In genomic region chr7:87370660-87371180, GRCh38 we compare ENCODE assay signal across 16 cellular contexts. TPM values are rescaled to one million over a fixed set of nuclear protein-coding genes. Genes with fewer than 3 reads are reported as not detected.
A peak's percentile ranks its signal among the peaks of the same experiment; 100 is the strongest.
DNase-seq lines count a peak whose midpoint lies in the region; ATAC-seq and TF ChIP-seq lines count a peak whose summit lies in the region.
"Had no signal": no experiment of that assay in that cellular context is flagged by ENCODE, and none has a peak within 500 bp of the region (broad histone marks: within the 10 kb centered on the region; RNA-seq: fewer than 3 reads in every experiment).

No MANE protein-coding gene starts in this region.

- WGBS in mammary epithelial cell (ENCODE audit: low coverage, missing lambda C conversion rate): 100% methylated on average over 1 of the region's 1 CpG

- intact Hi-C loops in mammary epithelial cell (cut with micrococcal nuclease): no loop called here

- H3K9me3 ChIP-seq in mammary epithelial cell (replicated peaks; ENCODE audit: insufficient read depth, low read length): no peaks in the 10 kb centered on the region
- H3K9me3 ChIP-seq: SJCRH30, thyroid gland had no signal

- peaks cover 2% of the 10 kb centered on the region for H3K36me3 ChIP-seq in mammary epithelial cell (ENCODE audit: insufficient read depth, low read length)
- H3K36me3 ChIP-seq: SJCRH30 had no signal

- H3K36me3 Mint-ChIP-seq in endothelial cell (ENCODE audit: low read depth, unreplicated experiment): no peaks in the 10 kb centered on the region
- H3K36me3 Mint-ChIP-seq in activated CD4-positive, alpha-beta memory T cell treated with anti-CD3 and anti-CD28 coated beads, Interleukin-2, amount 10 ng/mL, durations not matched to agents 7 days and 5 days (ENCODE audit: low read depth): peaks cover 15% of the 10 kb centered on the region

- H3K79me2 ChIP-seq in mammary epithelial cell (ENCODE audit: insufficient read depth, low read length): no peaks in the 10 kb centered on the region

- no peaks in the 10 kb centered on the region for H3K9me3 Mint-ChIP-seq in endothelial cell (ENCODE audit: unreplicated experiment)
- no peaks in the 10 kb centered on the region for H3K9me3 Mint-ChIP-seq in activated CD4-positive, alpha-beta memory T cell treated with anti-CD3 and anti-CD28 coated beads, Interleukin-2, amount 10 ng/mL, durations not matched to agents 7 days and 5 days
- H3K9me3 Mint-ChIP-seq: activated B cell treated with CpG ODN at 0.5 μM for 24 hours had no signal

- H3K4me1 ChIP-seq in mammary epithelial cell (ENCODE audit: insufficient read depth, low read length): no peaks in the 10 kb centered on the region
- H3K4me1 ChIP-seq: SJCRH30, thyroid gland had no signal

- H3K4me1 Mint-ChIP-seq in endothelial cell (ENCODE audit: unreplicated experiment): no peaks in the 10 kb centered on the region
- peaks cover 11% of the 10 kb centered on the region for H3K4me1 Mint-ChIP-seq in activated CD4-positive, alpha-beta memory T cell treated with anti-CD3 and anti-CD28 coated beads, Interleukin-2, amount 10 ng/mL, durations not matched to agents 7 days and 5 days
- H3K4me1 Mint-ChIP-seq: activated B cell treated with CpG ODN at 0.5 μM for 24 hours had no signal

- H3K27me3 ChIP-seq in mammary epithelial cell (ENCODE audit: insufficient read depth, low read length): no peaks in the 10 kb centered on the region
- H3K27me3 ChIP-seq: SJCRH30, thyroid gland had no signal

- CTCF ChIA-PET in mammary epithelial cell (lab: Charles Lee; ENCODE audit: low non-redundant PET): no interaction called here
- CTCF ChIA-PET in activated CD4-positive, alpha-beta memory T cell treated with anti-CD3 and anti-CD28 coated beads, Interleukin-2, amount 10 ng/mL, durations not matched to agents 7 days and 5 days (lab: Charles Lee): no interaction called here

- no peak overlapping the region for H3K9ac ChIP-seq in mammary epithelial cell (ENCODE audit: insufficient read depth, low read length)

- dilution Hi-C loops in mammary epithelial cell (cut with HindIII; ENCODE audit: low sequenced_read_pairs): no loop called here

- DNase-seq in DMS53 treated with DMSO at 0.1 percent for 48 hours (lab: John Stamatoyannopoulos, UW; ENCODE audit: unreplicated experiment) (peak; percentile 21), LHCN-M2 (ENCODE audit: low read depth) (peak; percentile 8), mammary epithelial cell (peak; percentile 17), kidney tubule cell (ENCODE audit: low spot score) (peak; percentile 23), endothelial cell (ENCODE audit: low spot score) (no peak), NCI-H446 (lab: John Stamatoyannopoulos, UW) (no peak)
- DNase-seq in activated CD4-positive, alpha-beta memory T cell treated with anti-CD3 and anti-CD28 coated beads, Interleukin-2, amount 10 ng/mL, durations not matched to agents 7 days and 5 days: no peak
- DNase-seq: activated B cell treated with CpG ODN at 0.5 μM for 24 hours; amniotic stem cell; effector memory CD4-positive, alpha-beta T cell; nucleus accumbens; SJCRH30; stimulated activated CD4-positive, alpha-beta T cell treated with anti-CD3 and anti-CD28 coated beads, Interleukin-12 subunit alpha, Interleukin-12 subunit beta, amount 100 ng/mL, for 4 hours; thyroid gland had no signal

- TF ChIP-seq CTCF in mammary epithelial cell (conservative IDR thresholded peaks at IDR 0.05 in 1 of 2, IDR thresholded peaks at IDR 0.05 in 1 of 2; ENCODE audit: extremely low read depth in 1 of 2, insufficient read depth in 1 of 2, low read depth in 1 of 2, low read length in 2 of 2) (no peak), endothelial cell (IDR thresholded peaks at IDR 0.05; ENCODE audit: unreplicated experiment) (no peak)

- H3K4me3 Mint-ChIP-seq in endothelial cell (ENCODE audit: unreplicated experiment): no peak overlapping the region
- no peak overlapping the region for H3K4me3 Mint-ChIP-seq in activated CD4-positive, alpha-beta memory T cell treated with anti-CD3 and anti-CD28 coated beads, Interleukin-2, amount 10 ng/mL, durations not matched to agents 7 days and 5 days
- H3K4me3 Mint-ChIP-seq: activated B cell treated with CpG ODN at 0.5 μM for 24 hours had no signal

- H3K4me2 ChIP-seq in mammary epithelial cell (ENCODE audit: insufficient read depth, low read depth, low read length): no peak overlapping the region

- no peaks in the 10 kb centered on the region for H4K20me1 ChIP-seq in mammary epithelial cell (ENCODE audit: insufficient read depth, low read length)

- BruUV-seq in mammary epithelial cell (replicated peaks; lab: Mats Ljungman, UMichigan): no TSS peak

- no peak overlapping the region for H2AFZ ChIP-seq in mammary epithelial cell (ENCODE audit: low read depth, low read length)

- POLR2A ChIA-PET in activated CD4-positive, alpha-beta memory T cell treated with anti-CD3 and anti-CD28 coated beads, Interleukin-2, amount 10 ng/mL, durations not matched to agents 7 days and 5 days (lab: Charles Lee): no interaction called here

- no peak overlapping the region for H3K4me3 ChIP-seq in mammary epithelial cell (replicated peaks in 1 of 3; ENCODE audit: insufficient read depth in 1 of 3, low read depth in 2 of 3, low read length in 3 of 3)
- H3K4me3 ChIP-seq: lung, SJCRH30, thyroid gland had no signal

- H3K27ac Mint-ChIP-seq in endothelial cell (ENCODE audit: unreplicated experiment): no peak overlapping the region
- H3K27ac Mint-ChIP-seq in activated CD4-positive, alpha-beta memory T cell treated with anti-CD3 and anti-CD28 coated beads, Interleukin-2, amount 10 ng/mL, durations not matched to agents 7 days and 5 days: no peak overlapping the region
- H3K27ac Mint-ChIP-seq: activated B cell treated with CpG ODN at 0.5 μM for 24 hours had no signal

- in situ Hi-C loops in mammary epithelial cell (cut with MboI; ENCODE audit: low sequenced_read_pairs in 2 of 2): no loop called here

- ATAC-seq in GM21786 (IDR thresholded peaks at IDR 0.05; ENCODE audit: unreplicated experiment): no peak

- no peak overlapping the region for H3K27ac ChIP-seq in mammary epithelial cell (ENCODE audit: insufficient read depth, low read depth, low read length)
- H3K27ac ChIP-seq: SJCRH30, thyroid gland had no signal

- H3K27me3 Mint-ChIP-seq in endothelial cell (ENCODE audit: unreplicated experiment): no peaks in the 10 kb centered on the region
- no peaks in the 10 kb centered on the region for H3K27me3 Mint-ChIP-seq in activated CD4-positive, alpha-beta memory T cell treated with anti-CD3 and anti-CD28 coated beads, Interleukin-2, amount 10 ng/mL, durations not matched to agents 7 days and 5 days
- H3K27me3 Mint-ChIP-seq: activated B cell treated with CpG ODN at 0.5 μM for 24 hours had no signal

RNA-seq across cellular contexts. Expression of gene CROT, which starts 25.3 kb away (rescaled TPM):
- total RNA-seq in LHCN-M2 (2014; rRNA removed): 24.8 and 32.4 TPM in 2 replicates
- 10.4 TPM for polyA plus RNA-seq in LHCN-M2 (2012)
- total RNA-seq in mammary epithelial cell: 10 to 100 TPM; 15.9 to 34.0 TPM
- 11.2 TPM for polyA plus RNA-seq in mammary epithelial cell
- 10.3 TPM for polyA minus RNA-seq in mammary epithelial cell
- total RNA-seq in endothelial cell (ENCODE audit: unreplicated experiment): 11.1 TPM
- 10 to 100 TPM in 1 of 2 experiments, 1 to 10 TPM in 1; 9.5 to 12.6 TPM for total RNA-seq in activated CD4-positive, alpha-beta memory T cell treated with anti-CD3 and anti-CD28 coated beads, Interleukin-2, amount 10 ng/mL, durations not matched to agents 7 days and 5 days

Comparison
In these comparisons a context has a peak if more than half of its experiments do, and no peak if none do; other contexts are left out.
1. DNase-seq: peak in DMS53 treated with DMSO at 0.1 percent for 48 hours (single experiment), LHCN-M2 (single experiment), mammary epithelial cell (single experiment) and kidney tubule cell (single experiment); none in endothelial cell (single experiment), NCI-H446 (0 of 2) and activated CD4-positive, alpha-beta memory T cell treated with anti-CD3 and anti-CD28 coated beads, Interleukin-2, amount 10 ng/mL, durations not matched to agents 7 days and 5 days (single experiment).